ENCODE assay signal across 9 cellular contexts in the genomic region with DNA sequence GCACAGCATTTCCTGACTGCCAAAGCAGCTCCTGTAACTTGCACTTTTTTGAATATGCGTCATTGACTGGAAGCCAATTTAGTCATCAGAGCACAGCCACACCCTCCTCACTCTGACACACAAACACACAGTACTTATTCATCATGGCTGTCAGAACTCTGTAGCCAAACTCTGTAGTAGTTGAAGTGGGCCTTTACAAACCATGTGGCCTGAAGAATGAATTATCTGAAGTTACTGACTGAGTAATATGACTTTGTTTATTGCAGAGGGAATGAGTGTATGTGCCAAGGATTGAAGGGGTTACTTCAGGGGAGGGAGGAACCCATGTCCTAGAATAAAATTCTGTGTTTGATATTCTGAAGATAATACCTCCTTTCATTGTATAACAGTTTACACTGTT.
A peak's percentile ranks its signal among the peaks of the same experiment; 100 is the strongest.
DNase-seq lines count a peak whose midpoint lies in the region; ATAC-seq and TF ChIP-seq lines count a peak whose summit lies in the region.
"Had no signal": no experiment of that assay in that cellular context is flagged by ENCODE, and none has a peak within 500 bp of the region (broad histone marks: within the 10 kb centered on the region; RNA-seq: fewer than 3 reads in every experiment).

No MANE protein-coding gene starts in this region.

- no peak for DNase-seq in activated naive CD8-positive, alpha-beta T cell treated with anti-CD3 and anti-CD28 coated beads, Interleukin-2, amount 50 U/mL, for 24 hours
- no peak for DNase-seq in activated naive CD8-positive, alpha-beta T cell treated with anti-CD3 and anti-CD28 coated beads for 36 hours
- DNase-seq in RWPE1 (ENCODE audit: low spot score): peak; percentile 88
- no peak for DNase-seq in esophagus squamous epithelium (lab: John Stamatoyannopoulos, UW)
- no peak for DNase-seq in psoas muscle
- DNase-seq in effector memory CD8-positive, alpha-beta T cell: no peak
- DNase-seq in CD1c-positive myeloid dendritic cell (ENCODE audit: extremely low spot score): no peak

- intact Hi-C loops in esophagus squamous epithelium (cut with DNase I) (no loop called here), psoas muscle (cut with DNase I) (no loop called here)

- H3K27ac Mint-ChIP-seq in activated naive CD8-positive, alpha-beta T cell treated with anti-CD3 and anti-CD28 coated beads, Interleukin-2, amount 50 U/mL, for 24 hours: no peak overlapping the region
- H3K27ac Mint-ChIP-seq in activated naive CD8-positive, alpha-beta T cell treated with anti-CD3 and anti-CD28 coated beads for 36 hours: no peak overlapping the region
- H3K27ac Mint-ChIP-seq in effector memory CD8-positive, alpha-beta T cell: no peak overlapping the region
- H3K27ac Mint-ChIP-seq: activated naive CD8-positive, alpha-beta T cell had no signal

- H3K27me3 Mint-ChIP-seq in activated naive CD8-positive, alpha-beta T cell treated with anti-CD3 and anti-CD28 coated beads, Interleukin-2, amount 50 U/mL, for 24 hours: no peaks in the 10 kb centered on the region
- no peaks in the 10 kb centered on the region for H3K27me3 Mint-ChIP-seq in activated naive CD8-positive, alpha-beta T cell treated with anti-CD3 and anti-CD28 coated beads for 36 hours
- H3K27me3 Mint-ChIP-seq in effector memory CD8-positive, alpha-beta T cell: no peaks in the 10 kb centered on the region
- H3K27me3 Mint-ChIP-seq: activated naive CD8-positive, alpha-beta T cell had no signal

- ATAC-seq in activated naive CD8-positive, alpha-beta T cell treated with anti-CD3 and anti-CD28 coated beads, Interleukin-2, amount 50 U/mL, for 24 hours: peak; percentile 79
- ATAC-seq in psoas muscle: peak; percentile 51 to 93 (median 83)
- ATAC-seq in effector memory CD8-positive, alpha-beta T cell (replicated peaks): no peak
- ATAC-seq in HG02610 (IDR thresholded peaks at IDR 0.05; ENCODE audit: unreplicated experiment): no peak

- CTCF ChIA-PET in RWPE1 (lab: Yijun Ruan, JAX): interaction anchor here (0.6 kb wide), 1 partner anchor 1394 kb away, joined by 4 read pairs; no protein-coding TSS in a partner anchor

- H3K4me3 ChIP-seq in esophagus squamous epithelium (no peak overlapping the region), psoas muscle (no peak overlapping the region)

- 10 to 14% methylated on average over 1 of the region's 1 CpG for WGBS in esophagus squamous epithelium, 2 donors
- WGBS in psoas muscle, 3 donors: 37 to 42% (median 40%) methylated on average over 1 of the region's 1 CpG

- H3K36me3 ChIP-seq in esophagus squamous epithelium: peaks cover 0 to 38% (median 0%) of the 10 kb centered on the region in 3 donors
- peaks cover 0 to 15% of the 10 kb centered on the region in 2 donors for H3K36me3 ChIP-seq in psoas muscle (ENCODE audit: insufficient read depth in 1 of 2, low read depth in 1 of 2)

- TF ChIP-seq CTCF in RWPE1 (conservative IDR thresholded peaks at IDR 0.05; ENCODE audit: low read depth) (no peak), esophagus squamous epithelium (IDR thresholded peaks at IDR 0.05) (no peak), psoas muscle (IDR thresholded peaks at IDR 0.05) (no peak)

- peaks cover 4% of the 10 kb centered on the region for H3K4me1 Mint-ChIP-seq in activated naive CD8-positive, alpha-beta T cell treated with anti-CD3 and anti-CD28 coated beads, Interleukin-2, amount 50 U/mL, for 24 hours
- H3K4me1 Mint-ChIP-seq in activated naive CD8-positive, alpha-beta T cell treated with anti-CD3 and anti-CD28 coated beads for 36 hours: peaks cover 6% of the 10 kb centered on the region
- H3K4me1 Mint-ChIP-seq in effector memory CD8-positive, alpha-beta T cell (ENCODE audit: low read depth in 2 of 2): no peaks in the 10 kb centered on the region

- H3K27ac ChIP-seq in RWPE1 (peak overlapping the region; percentile 90), esophagus squamous epithelium (peak overlapping the region; percentile 80 to 92 (median 88)), psoas muscle (peak overlapping the region; percentile 42)

- peaks cover 8 to 30% (median 14%) of the 10 kb centered on the region in 3 donors for H3K4me1 ChIP-seq in esophagus squamous epithelium
- H3K4me1 ChIP-seq in psoas muscle: no peaks in the 10 kb centered on the region

- no peak overlapping the region for H3K4me3 Mint-ChIP-seq in activated naive CD8-positive, alpha-beta T cell treated with anti-CD3 and anti-CD28 coated beads, Interleukin-2, amount 50 U/mL, for 24 hours
- H3K4me3 Mint-ChIP-seq in activated naive CD8-positive, alpha-beta T cell treated with anti-CD3 and anti-CD28 coated beads for 36 hours: no peak overlapping the region
- no peak overlapping the region for H3K4me3 Mint-ChIP-seq in effector memory CD8-positive, alpha-beta T cell
- H3K4me3 Mint-ChIP-seq: activated naive CD8-positive, alpha-beta T cell had no signal

- H3K9me3 Mint-ChIP-seq in activated naive CD8-positive, alpha-beta T cell treated with anti-CD3 and anti-CD28 coated beads, Interleukin-2, amount 50 U/mL, for 24 hours: no peaks in the 10 kb centered on the region
- no peaks in the 10 kb centered on the region for H3K9me3 Mint-ChIP-seq in activated naive CD8-positive, alpha-beta T cell treated with anti-CD3 and anti-CD28 coated beads for 36 hours
- H3K9me3 Mint-ChIP-seq in effector memory CD8-positive, alpha-beta T cell: no peaks in the 10 kb centered on the region

- peaks cover 8% of the 10 kb centered on the region for H3K36me3 Mint-ChIP-seq in activated naive CD8-positive, alpha-beta T cell treated with anti-CD3 and anti-CD28 coated beads, Interleukin-2, amount 50 U/mL, for 24 hours (ENCODE audit: low read depth)
- H3K36me3 Mint-ChIP-seq in activated naive CD8-positive, alpha-beta T cell treated with anti-CD3 and anti-CD28 coated beads for 36 hours: peaks cover 9% of the 10 kb centered on the region
- H3K36me3 Mint-ChIP-seq in effector memory CD8-positive, alpha-beta T cell (ENCODE audit: insufficient read depth): peaks cover 25% of the 10 kb centered on the region

- POLR2A ChIA-PET in RWPE1 (lab: Yijun Ruan, JAX; ENCODE audit: low non-redundant PET): no interaction called here

- no peak for TF ChIP-seq POLR2A in esophagus squamous epithelium (IDR thresholded peaks at IDR 0.05)

- H3K27me3 ChIP-seq in esophagus squamous epithelium: no peaks in the 10 kb centered on the region
- H3K27me3 ChIP-seq in psoas muscle (ENCODE audit: insufficient read depth in 3 of 3, low read length in 2 of 3): no peaks in the 10 kb centered on the region

- H3K9me3 ChIP-seq in esophagus squamous epithelium (no peaks in the 10 kb centered on the region), psoas muscle (no peaks in the 10 kb centered on the region)

Comparison
In these comparisons a context has a peak if more than half of its experiments do, and no peak if none do; other contexts are left out.
1. ATAC-seq: peak in activated naive CD8-positive, alpha-beta T cell treated with anti-CD3 and anti-CD28 coated beads, Interleukin-2, amount 50 U/mL, for 24 hours (single experiment) and psoas muscle (4 of 4); none in effector memory CD8-positive, alpha-beta T cell (single experiment) and HG02610 (single experiment).
2. Peak in every context shown above with its lines, with median percentiles within 50 percentile points of each other: H3K27ac ChIP-seq.